In genomic region chr4:113106076-113106475, GRCh38 we compare ENCODE assay signal across 9 cellular contexts. TPM values are rescaled to one million over a fixed set of nuclear protein-coding genes. Genes with fewer than 3 reads are reported as not detected.
DNase-seq lines count a peak whose midpoint lies in the region; ATAC-seq and TF ChIP-seq lines count a peak whose summit lies in the region.
"Had no signal": no experiment of that assay in that cellular context is flagged by ENCODE, and none has a peak within 500 bp of the region (broad histone marks: within the 10 kb centered on the region; RNA-seq: fewer than 3 reads in every experiment).

No MANE protein-coding gene starts in this region.

- H3K9me3 ChIP-seq in Caco-2 (no peaks in the 10 kb centered on the region), vagina (no peaks in the 10 kb centered on the region)
- H3K9me3 ChIP-seq: HAP-1 had no signal

- DNase-seq in Caco-2 (peak in 1 of 2 experiments; percentile 41), brain microvascular endothelial cell (peak; percentile 22), medulla oblongata (ENCODE audit: extremely low spot score) (peak; percentile 82), GM19240 (ENCODE audit: insufficient read length, low spot score) (no peak), vagina (ENCODE audit: extremely low spot score in 2 of 2) (no peak)
- DNase-seq in activated CD4-positive, alpha-beta T cell treated with anti-CD3 and anti-CD28 coated beads, Interleukin-2, amount 50 U/mL, for 1 hour, result no peak

- H3K36me3 Mint-ChIP-seq in Caco-2 (ENCODE audit: insufficient read depth, unreplicated experiment), result peaks cover 5% of the 10 kb centered on the region

- H3K4me3 Mint-ChIP-seq in Caco-2 (ENCODE audit: unreplicated experiment), result no peak overlapping the region

- POLR2A ChIA-PET in Caco-2 (lab: Charles Lee), result no interaction called here

- TF ChIP-seq POLR2A in vagina (IDR thresholded peaks at IDR 0.05), result no peak

- intact Hi-C loops in Caco-2 (cut with micrococcal nuclease; ENCODE audit: unreplicated experiment) (loop anchor here (1.0 to 5.0 kb wide), 6 partner anchors 47 to 1276 kb away; no protein-coding TSS in a partner anchor), vagina (cut with DNase I) (no loop called here)

- in situ Hi-C loops in brain microvascular endothelial cell (cut with HindIII; ENCODE audit: low pct_ligation_motif_present, low sequenced_read_pairs), result no loop called here

- ATAC-seq in HG03159 (IDR thresholded peaks at IDR 0.05; ENCODE audit: unreplicated experiment), result no peak

- H3K36me3 ChIP-seq in Caco-2 (ENCODE audit: control insufficient read depth, insufficient read depth, low read length) (no peaks in the 10 kb centered on the region), brain microvascular endothelial cell (replicated peaks) (no peaks in the 10 kb centered on the region), vagina (no peaks in the 10 kb centered on the region)
- H3K36me3 ChIP-seq: HAP-1 had no signal

- peaks cover 29% of the 10 kb centered on the region for H3K4me1 ChIP-seq in Caco-2
- H3K4me1 ChIP-seq in vagina, result no peaks in the 10 kb centered on the region
- H3K4me1 ChIP-seq: HAP-1 had no signal

- H3K9me3 Mint-ChIP-seq in Caco-2 (ENCODE audit: unreplicated experiment), result no peaks in the 10 kb centered on the region

- H3K4me3 ChIP-seq in Caco-2 (ENCODE audit: low read depth, low read length) (no peak overlapping the region), brain microvascular endothelial cell (ENCODE audit: low read depth, low read length) (no peak overlapping the region), vagina (no peak overlapping the region)
- H3K4me3 ChIP-seq: HAP-1 had no signal

- TF ChIP-seq CTCF in Caco-2 (IDR thresholded peaks at IDR 0.05; ENCODE audit: insufficient read depth in 1 of 2, low read depth in 1 of 2, low read length in 1 of 2, severe bottlenecking in 1 of 2, unreplicated experiment in 1 of 2) (peak; percentile 41 to 50), LNCAP (IDR thresholded peaks at IDR 0.05) (peak; percentile 41), brain microvascular endothelial cell (IDR thresholded peaks at IDR 0.05; ENCODE audit: low read depth, low read length, missing control alignments) (peak; percentile 32), vagina (IDR thresholded peaks at IDR 0.05) (no peak)

- no peak overlapping the region for H3K27ac Mint-ChIP-seq in Caco-2 (ENCODE audit: unreplicated experiment)

- H3K27me3 ChIP-seq in Caco-2 (replicated peaks; ENCODE audit: control insufficient read depth, insufficient read depth, low read length) (no peaks in the 10 kb centered on the region), brain microvascular endothelial cell (replicated peaks) (no peaks in the 10 kb centered on the region), vagina (no peaks in the 10 kb centered on the region)

- CTCF ChIA-PET in Caco-2 (lab: Charles Lee), result interaction anchor here (0.6 to 0.9 kb wide), 2 partner anchors 11 to 142 kb away, joined by 3 read pairs; no protein-coding TSS in a partner anchor

- H3K27me3 Mint-ChIP-seq in Caco-2 (ENCODE audit: insufficient read depth, unreplicated experiment), result no peaks in the 10 kb centered on the region

- BruUV-seq in Caco-2 (replicated peaks; lab: Mats Ljungman, UMichigan), result no TSS peak

- peaks cover 20% of the 10 kb centered on the region for H3K4me1 Mint-ChIP-seq in Caco-2 (ENCODE audit: low read depth, unreplicated experiment)

- H3K27ac ChIP-seq in brain microvascular endothelial cell, result no peak overlapping the region
- no peak overlapping the region for H3K27ac ChIP-seq in vagina

RNA-seq across cellular contexts. Expression of gene ANK2, which starts 56.6 kb away (rescaled TPM):
- total RNA-seq in Caco-2 (2022), result 21.9 and 26.3 TPM in 2 replicates
- total RNA-seq in vagina, result 64.6 TPM

Comparison
In these comparisons a context has a peak if more than half of its experiments do, and no peak if none do; other contexts are left out.
1. DNase-seq: peak in brain microvascular endothelial cell (single experiment) and medulla oblongata (single experiment); none in GM19240 (single experiment), vagina (0 of 2) and activated CD4-positive, alpha-beta T cell treated with anti-CD3 and anti-CD28 coated beads, Interleukin-2, amount 50 U/mL, for 1 hour (single experiment).
2. CTCF ChIP-seq: peak in Caco-2 (2 of 2), LNCAP (single experiment) and brain microvascular endothelial cell (single experiment); none in vagina (0 of 3).